Comparison of ENCODE assay signal across 9 cellular contexts in the genomic region with DNA sequence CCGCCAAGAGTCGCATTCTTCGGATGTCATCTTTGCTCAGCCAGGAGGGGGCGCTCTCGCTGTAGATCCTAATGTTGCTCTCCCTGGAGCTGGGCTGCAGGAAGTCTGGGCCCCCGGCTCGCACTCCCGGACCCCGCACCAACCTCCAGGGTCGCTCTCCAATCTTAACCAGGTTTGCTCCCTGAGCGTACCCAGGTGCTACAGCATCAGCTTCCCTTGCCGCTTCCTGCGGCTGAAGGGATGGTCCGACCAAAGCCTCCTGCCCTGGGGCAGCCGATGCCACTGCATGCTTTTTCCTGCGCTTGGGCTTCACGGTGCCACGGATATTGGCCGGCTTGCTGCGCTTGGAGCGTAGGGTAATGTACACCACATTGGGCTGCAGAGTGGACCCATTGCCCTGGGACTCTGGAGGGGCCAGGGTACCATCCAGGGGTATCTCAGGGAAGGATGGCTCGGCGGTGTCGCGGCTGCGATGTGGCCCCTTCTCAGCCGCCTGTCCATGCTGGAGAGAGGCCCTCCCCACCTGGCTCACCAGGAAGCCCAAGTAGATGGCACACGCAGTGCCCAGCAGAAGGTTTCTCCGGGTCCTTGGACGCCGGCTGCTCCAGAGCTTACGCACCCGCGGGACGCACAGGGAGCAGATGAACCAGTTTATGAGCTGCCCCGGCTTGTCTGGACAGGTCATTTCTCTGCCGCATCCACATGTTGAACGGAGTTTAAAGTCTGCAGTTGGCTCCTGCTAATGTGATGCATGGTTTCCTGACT. TPM values are rescaled to one million over a fixed set of nuclear protein-coding genes. Genes with fewer than 3 reads are reported as not detected.
DNase-seq lines count a peak whose midpoint lies in the region; FAIRE-seq and TF ChIP-seq lines count a peak whose summit lies in the region.
"Had no signal": no experiment of that assay in that cellular context is flagged by ENCODE, and none has a peak within 500 bp of the region (broad histone marks: within the 10 kb centered on the region; RNA-seq: fewer than 3 reads in every experiment).

No MANE protein-coding gene starts in this region.

- no peak for TF ChIP-seq POLR2A in GM12892 (IDR thresholded peaks at IDR 0.05; ENCODE audit: low read depth, low read length)

- FAIRE-seq in GM12892 (lab: Jason Lieb, UNC), result no peak

- H3K4me3 Mint-ChIP-seq in progenitor cell of endocrine pancreas (ENCODE audit: low read depth), result peak overlapping the region; percentile 83
- H3K4me3 Mint-ChIP-seq: activated naive CD8-positive, alpha-beta T cell had no signal

- H3K36me3 Mint-ChIP-seq in progenitor cell of endocrine pancreas (ENCODE audit: insufficient read depth), result peaks cover 2% of the 10 kb centered on the region
- H3K36me3 Mint-ChIP-seq: activated naive CD8-positive, alpha-beta T cell had no signal

- peak; percentile 46 for DNase-seq in stimulated activated CD4-positive, alpha-beta T cell treated with anti-CD3 and anti-CD28 coated beads, Interleukin-15, amount 100 ng/mL, for 24 hours
- no peak for DNase-seq in stimulated activated CD4-positive, alpha-beta T cell treated with anti-CD3 and anti-CD28 coated beads, Interleukin-12 subunit alpha, Interleukin-12 subunit beta, amount 100 ng/mL, for 4 hours
- peak; percentile 19 for DNase-seq in UCSD-AML1 (lab: John Stamatoyannopoulos, UW; ENCODE audit: unreplicated experiment)
- DNase-seq in fibroblast of villous mesenchyme (ENCODE audit: low read depth), result peak; percentile 74
- DNase-seq in progenitor cell of endocrine pancreas (ENCODE audit: low spot score, unreplicated experiment), result no peak
- no peak for DNase-seq in GM12892 (ENCODE audit: insufficient read length)
- DNase-seq in DMS114 treated with DMSO at 0.1 percent for 48 hours (lab: John Stamatoyannopoulos, UW; ENCODE audit: unreplicated experiment), result no peak
- DNase-seq in RKO (ENCODE audit: low spot score), result no peak

- H3K27me3 Mint-ChIP-seq in progenitor cell of endocrine pancreas, result no peaks in the 10 kb centered on the region

- H3K4me1 Mint-ChIP-seq in progenitor cell of endocrine pancreas (ENCODE audit: low read depth), result peaks cover 20% of the 10 kb centered on the region

- TF ChIP-seq CTCF in fibroblast of villous mesenchyme (IDR thresholded peaks at IDR 0.05; ENCODE audit: insufficient read depth, low read depth, low read length) (peak; percentile 54), progenitor cell of endocrine pancreas (IDR thresholded peaks at IDR 0.05; ENCODE audit: unreplicated experiment) (no peak)

- no peaks in the 10 kb centered on the region for H3K9me3 Mint-ChIP-seq in progenitor cell of endocrine pancreas (ENCODE audit: low read depth)

- H3K4me3 ChIP-seq in fibroblast of villous mesenchyme (ENCODE audit: low read depth, low read length), result peak overlapping the region; percentile 74

- H3K27ac Mint-ChIP-seq in progenitor cell of endocrine pancreas, result peak overlapping the region; percentile 71
- H3K27ac Mint-ChIP-seq: activated naive CD8-positive, alpha-beta T cell had no signal

RNA-seq across cellular contexts. Expression of a gene that starts 2.0 kb away (rescaled TPM):
- 59.6 and 73.8 TPM in 2 replicates for total RNA-seq in fibroblast of villous mesenchyme
- 15.3 and 25.8 TPM in 2 replicates for total RNA-seq in progenitor cell of endocrine pancreas
- not detected for polyA plus RNA-seq in GM12892 (2012; ENCODE audit: missing spikeins)

RNA-seq across cellular contexts. Expression of a gene that starts 39.4 kb away (rescaled TPM):
- total RNA-seq in fibroblast of villous mesenchyme (4.2 and 7.3 TPM in 2 replicates), progenitor cell of endocrine pancreas (11.9 and 15.4 TPM in 2 replicates)
- polyA plus RNA-seq in GM12892 (2012; ENCODE audit: missing spikeins), result 0.87 TPM

Comparison
In these comparisons a context has a peak if more than half of its experiments do, and no peak if none do; other contexts are left out.
1. DNase-seq: peak in stimulated activated CD4-positive, alpha-beta T cell treated with anti-CD3 and anti-CD28 coated beads, Interleukin-15, amount 100 ng/mL, for 24 hours (single experiment), UCSD-AML1 (single experiment) and fibroblast of villous mesenchyme (single experiment); none in stimulated activated CD4-positive, alpha-beta T cell treated with anti-CD3 and anti-CD28 coated beads, Interleukin-12 subunit alpha, Interleukin-12 subunit beta, amount 100 ng/mL, for 4 hours (single experiment), progenitor cell of endocrine pancreas (single experiment), GM12892 (single experiment), DMS114 treated with DMSO at 0.1 percent for 48 hours (single experiment) and RKO (single experiment).